ENCODE assay signal across 1 cellular context in the genomic region with DNA sequence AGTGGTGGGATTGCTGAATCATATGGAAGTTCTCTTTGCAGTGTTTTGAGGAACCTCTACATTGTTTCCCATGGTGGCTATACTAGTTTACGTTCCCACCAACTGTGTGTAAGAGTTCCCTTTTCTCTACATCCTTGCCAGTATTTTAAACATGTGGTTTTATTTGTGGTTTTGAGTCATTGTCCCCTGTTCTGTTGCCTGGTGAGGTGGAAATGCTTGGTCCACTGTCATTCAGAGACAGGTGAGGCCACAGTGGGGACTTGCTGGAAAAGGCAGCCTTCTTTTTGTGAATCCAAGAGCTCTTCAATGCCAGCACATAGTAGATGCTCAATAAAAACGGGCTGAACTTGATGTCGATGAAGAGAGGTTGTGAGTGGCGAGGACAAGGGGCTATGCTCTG.
TF ChIP-seq lines count a peak whose summit lies in the region.

No MANE protein-coding gene starts in this region.

TF ChIP-seq in SK-N-SH, 30 proteins besides CTCF, POLR2A, EP300 and RAD21 (continued from another document):
- TF ChIP-seq MXI1 (IDR thresholded peaks at IDR 0.05; ENCODE audit: low read depth, low read length) (no peak), CHD2 (IDR thresholded peaks at IDR 0.05; ENCODE audit: low read length, partially characterized antibody) (no peak), NRF1 (IDR thresholded peaks at IDR 0.05; ENCODE audit: low read depth, low read length) (no peak), FOXJ3 (CRISPR knock-in tag; IDR thresholded peaks at IDR 0.05) (no peak), JUND (IDR thresholded peaks at IDR 0.05) (no peak)
- TF ChIP-seq, protein P1, sequence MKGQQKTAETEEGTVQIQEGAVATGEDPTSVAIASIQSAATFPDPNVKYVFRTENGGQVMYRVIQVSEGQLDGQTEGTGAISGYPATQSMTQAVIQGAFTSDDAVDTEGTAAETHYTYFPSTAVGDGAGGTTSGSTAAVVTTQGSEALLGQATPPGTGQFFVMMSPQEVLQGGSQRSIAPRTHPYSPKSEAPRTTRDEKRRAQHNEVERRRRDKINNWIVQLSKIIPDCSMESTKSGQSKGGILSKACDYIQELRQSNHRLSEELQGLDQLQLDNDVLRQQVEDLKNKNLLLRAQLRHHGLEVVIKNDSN (IDR thresholded peaks at IDR 0.05; ENCODE audit: borderline replicate concordance, low read depth) = no peak
- TF ChIP-seq, protein P2, sequence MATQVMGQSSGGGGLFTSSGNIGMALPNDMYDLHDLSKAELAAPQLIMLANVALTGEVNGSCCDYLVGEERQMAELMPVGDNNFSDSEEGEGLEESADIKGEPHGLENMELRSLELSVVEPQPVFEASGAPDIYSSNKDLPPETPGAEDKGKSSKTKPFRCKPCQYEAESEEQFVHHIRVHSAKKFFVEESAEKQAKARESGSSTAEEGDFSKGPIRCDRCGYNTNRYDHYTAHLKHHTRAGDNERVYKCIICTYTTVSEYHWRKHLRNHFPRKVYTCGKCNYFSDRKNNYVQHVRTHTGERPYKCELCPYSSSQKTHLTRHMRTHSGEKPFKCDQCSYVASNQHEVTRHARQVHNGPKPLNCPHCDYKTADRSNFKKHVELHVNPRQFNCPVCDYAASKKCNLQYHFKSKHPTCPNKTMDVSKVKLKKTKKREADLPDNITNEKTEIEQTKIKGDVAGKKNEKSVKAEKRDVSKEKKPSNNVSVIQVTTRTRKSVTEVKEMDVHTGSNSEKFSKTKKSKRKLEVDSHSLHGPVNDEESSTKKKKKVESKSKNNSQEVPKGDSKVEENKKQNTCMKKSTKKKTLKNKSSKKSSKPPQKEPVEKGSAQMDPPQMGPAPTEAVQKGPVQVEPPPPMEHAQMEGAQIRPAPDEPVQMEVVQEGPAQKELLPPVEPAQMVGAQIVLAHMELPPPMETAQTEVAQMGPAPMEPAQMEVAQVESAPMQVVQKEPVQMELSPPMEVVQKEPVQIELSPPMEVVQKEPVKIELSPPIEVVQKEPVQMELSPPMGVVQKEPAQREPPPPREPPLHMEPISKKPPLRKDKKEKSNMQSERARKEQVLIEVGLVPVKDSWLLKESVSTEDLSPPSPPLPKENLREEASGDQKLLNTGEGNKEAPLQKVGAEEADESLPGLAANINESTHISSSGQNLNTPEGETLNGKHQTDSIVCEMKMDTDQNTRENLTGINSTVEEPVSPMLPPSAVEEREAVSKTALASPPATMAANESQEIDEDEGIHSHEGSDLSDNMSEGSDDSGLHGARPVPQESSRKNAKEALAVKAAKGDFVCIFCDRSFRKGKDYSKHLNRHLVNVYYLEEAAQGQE (IDR thresholded peaks at IDR 0.05; ENCODE audit: low read depth, low read length) = no peak
- TF ChIP-seq, protein P3, sequence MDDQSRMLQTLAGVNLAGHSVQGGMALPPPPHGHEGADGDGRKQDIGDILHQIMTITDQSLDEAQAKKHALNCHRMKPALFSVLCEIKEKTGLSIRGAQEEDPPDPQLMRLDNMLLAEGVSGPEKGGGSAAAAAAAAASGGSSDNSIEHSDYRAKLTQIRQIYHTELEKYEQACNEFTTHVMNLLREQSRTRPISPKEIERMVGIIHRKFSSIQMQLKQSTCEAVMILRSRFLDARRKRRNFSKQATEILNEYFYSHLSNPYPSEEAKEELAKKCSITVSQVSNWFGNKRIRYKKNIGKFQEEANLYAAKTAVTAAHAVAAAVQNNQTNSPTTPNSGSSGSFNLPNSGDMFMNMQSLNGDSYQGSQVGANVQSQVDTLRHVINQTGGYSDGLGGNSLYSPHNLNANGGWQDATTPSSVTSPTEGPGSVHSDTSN (IDR thresholded peaks at IDR 0.05) = no peak
TF ChIP-seq in SK-N-SH: peak in this region for 0.
